ENCODE assay signal across 11 cellular contexts in the genomic region with DNA sequence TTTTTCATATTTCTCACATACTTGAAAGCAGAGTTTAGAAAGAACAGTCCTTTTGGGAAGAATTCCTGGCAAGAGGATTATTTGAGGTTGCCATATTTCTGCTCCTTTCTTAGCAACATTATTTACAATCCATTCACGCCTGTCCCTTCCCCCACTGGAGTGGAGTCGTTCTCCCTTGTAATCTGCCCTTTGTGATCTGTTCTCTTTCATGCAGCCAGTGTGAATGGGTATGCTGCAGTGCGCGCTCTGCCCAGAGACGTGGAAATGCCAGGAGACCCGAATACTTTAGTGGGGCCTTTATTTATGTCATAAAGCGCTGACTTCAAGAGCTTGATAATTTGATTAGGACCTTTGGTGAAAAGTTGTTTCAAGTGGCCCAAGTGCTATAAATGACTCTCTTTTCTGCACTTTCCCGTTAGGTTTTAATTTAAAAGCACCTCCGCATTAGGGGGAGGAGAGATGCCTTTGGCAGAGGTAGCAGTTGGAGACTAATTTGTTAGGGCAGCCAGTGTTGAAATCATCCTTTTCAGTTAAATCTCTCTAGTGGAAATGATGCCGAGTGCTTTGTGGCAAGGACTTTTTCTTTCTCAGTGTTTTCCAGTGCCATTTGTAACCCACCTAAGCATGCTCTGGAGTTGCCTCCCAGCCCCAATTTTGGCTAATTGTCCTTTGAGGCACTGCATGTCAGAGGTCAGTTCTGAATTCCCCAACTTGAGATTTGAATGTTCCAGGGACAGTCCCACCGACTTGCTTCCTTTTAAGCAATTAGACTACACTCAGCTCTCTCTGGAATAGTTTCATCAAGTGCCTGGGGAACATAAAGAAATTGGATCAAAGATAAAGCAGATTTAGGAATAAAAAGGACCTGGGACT. TPM values are rescaled to one million over a fixed set of nuclear protein-coding genes. Genes with fewer than 3 reads are reported as not detected.
DNase-seq lines count a peak whose midpoint lies in the region; ATAC-seq and TF ChIP-seq lines count a peak whose summit lies in the region.
"Had no signal": no experiment of that assay in that cellular context is flagged by ENCODE, and none has a peak within 500 bp of the region (broad histone marks: within the 10 kb centered on the region; RNA-seq: fewer than 3 reads in every experiment).

No MANE protein-coding gene starts in this region.

- H3K4me3 ChIP-seq in breast epithelium (peak overlapping the region in 2 of 3 donors; percentile 13 to 29), lower lobe of right lung (peak overlapping the region; percentile 11), stomach (no peak overlapping the region), A673 (ENCODE audit: low read depth, low read length, poor library complexity, severe bottlenecking) (no peak overlapping the region)

- H3K27ac ChIP-seq in breast epithelium (peak overlapping the region; percentile 69 to 75), lower lobe of right lung (peak overlapping the region; percentile 84), stomach (peak overlapping the region in 4 of 5 donors; percentile 24 to 79 (median 75)), A673 (ENCODE audit: low read depth, low read length, poor library complexity, severe bottlenecking) (no peak overlapping the region)

- POLR2A ChIA-PET in A673 (lab: Charles Lee; ENCODE audit: low non-redundant PET), result no interaction called here

- H3K27me3 ChIP-seq in breast epithelium, result no peaks in the 10 kb centered on the region
- no peaks in the 10 kb centered on the region for H3K27me3 ChIP-seq in lower lobe of right lung (ENCODE audit: low read depth)
- no peaks in the 10 kb centered on the region for H3K27me3 ChIP-seq in stomach
- no peaks in the 10 kb centered on the region for H3K27me3 ChIP-seq in A673 (replicated peaks; ENCODE audit: insufficient read depth, low read depth, low read length, poor library complexity)

- WGBS in stomach, 5 donors, result 51 to 62% (median 60%) methylated on average over 11 of the region's 11 CpGs

- DNase-seq in NCI-H82 (lab: John Stamatoyannopoulos, UW) (peak; percentile 28), NCI-H82 treated with DMSO at 0.1 percent for 48 hours (lab: John Stamatoyannopoulos, UW; ENCODE audit: unreplicated experiment) (no peak), breast epithelium (ENCODE audit: low spot score in 2 of 2) (no peak), lower lobe of right lung (no peak), stomach (no peak), DMS114 treated with DMSO at 0.1 percent for 48 hours (lab: John Stamatoyannopoulos, UW; ENCODE audit: unreplicated experiment) (no peak), 8988T (no peak), A673 (ENCODE audit: low spot score) (no peak)
- DNase-seq: NCI-H774 had no signal

- H3K9me3 ChIP-seq in breast epithelium (no peaks in the 10 kb centered on the region), lower lobe of right lung (no peaks in the 10 kb centered on the region), stomach (no peaks in the 10 kb centered on the region), A673 (ENCODE audit: low read depth, low read length, poor library complexity, severe bottlenecking) (no peaks in the 10 kb centered on the region)

- no TSS peak for BruUV-seq in A673 (replicated peaks; lab: Mats Ljungman, UMichigan)

- intact Hi-C loops in breast epithelium (cut with DNase I; ENCODE audit: low total_unique reads), result loop anchor here (5.0 kb wide), 1 partner anchor 51 kb away; a partner anchor contains a TSS
- intact Hi-C loops in lower lobe of right lung (cut with DNase I), result no loop called here
- intact Hi-C loops in stomach (cut with DNase I; ENCODE audit: low total_unique reads), result no loop called here
- intact Hi-C loops in A673 (cut with micrococcal nuclease; ENCODE audit: unreplicated experiment), result no loop called here

- CTCF ChIA-PET in A673 (lab: Charles Lee), result no interaction called here

- ATAC-seq in lower lobe of right lung, result peak in 1 of 2 donors; percentile 30

- H3K36me3 ChIP-seq in breast epithelium (no peaks in the 10 kb centered on the region), lower lobe of right lung (no peaks in the 10 kb centered on the region), stomach (peaks cover 0 to 5% (median 0%) of the 10 kb centered on the region in 4 donors), A673 (ENCODE audit: insufficient read depth, low read length, poor library complexity, severe bottlenecking) (no peaks in the 10 kb centered on the region)

- peaks cover 0 to 22% of the 10 kb centered on the region in 2 donors for H3K4me1 ChIP-seq in breast epithelium
- H3K4me1 ChIP-seq in lower lobe of right lung, result peaks cover 100% of the 10 kb centered on the region
- peaks cover 37 to 94% (median 82%) of the 10 kb centered on the region in 4 donors for H3K4me1 ChIP-seq in stomach
- peaks cover 29% of the 10 kb centered on the region for H3K4me1 ChIP-seq in A673 (ENCODE audit: insufficient read depth, low read length, poor library complexity, severe bottlenecking)

- TF ChIP-seq CTCF in breast epithelium (IDR thresholded peaks at IDR 0.05) (no peak), lower lobe of right lung (IDR thresholded peaks at IDR 0.05) (no peak), stomach (IDR thresholded peaks at IDR 0.05) (no peak), A673 (conservative IDR thresholded peaks at IDR 0.05; ENCODE audit: low read depth, low read length) (no peak)

- no peak for TF ChIP-seq EP300 in stomach (IDR thresholded peaks at IDR 0.05)

- TF ChIP-seq POLR2A in breast epithelium (IDR thresholded peaks at IDR 0.05), result no peak
- TF ChIP-seq POLR2A in stomach (IDR thresholded peaks at IDR 0.05), result no peak

RNA-seq across cellular contexts. Expression of a gene that starts 52.5 kb away (rescaled TPM):
- total RNA-seq in breast epithelium, result 10 to 100 TPM; 60.9 to 74.7 (median 69.8) TPM
- total RNA-seq in lower lobe of right lung, result 51.1 TPM
- 10 to 100 TPM; 15.8 to 98.5 (median 57.4) TPM for total RNA-seq in stomach
- 10 to 100 TPM; 53.4 to 66.9 (median 53.6) TPM for polyA plus RNA-seq in stomach
- 65.3 and 66.5 TPM in 2 replicates for total RNA-seq in A673 (2021)

RNA-seq across cellular contexts. Expression of a gene that starts 58.6 kb away (rescaled TPM):
- total RNA-seq in breast epithelium (not detected), lower lobe of right lung (not detected), stomach (not detected), A673 (2021) (not detected in 2 replicates)
- polyA plus RNA-seq in stomach, result not detected
- total RNA-seq: A172; activated CD8-positive, alpha-beta memory T cell treated with anti-CD3 and anti-CD28 coated beads for 36 hours had no signal

Comparison
In these comparisons a context has a peak if more than half of its experiments do, and no peak if none do; other contexts are left out.
1. H3K4me3 ChIP-seq: peak in breast epithelium (2 of 3) and lower lobe of right lung (single experiment); none in stomach (0 of 4) and A673 (single experiment).